8 cellular contexts compared by ENCODE assay signal in genomic region chr2:231785822-231786176, GRCh38. TPM values are rescaled to one million over a fixed set of nuclear protein-coding genes. Genes with fewer than 3 reads are reported as not detected.
DNase-seq lines count a peak whose midpoint lies in the region; ATAC-seq and TF ChIP-seq lines count a peak whose summit lies in the region.

No MANE protein-coding gene starts in this region.

- DNase-seq in AG10803 (ENCODE audit: low read depth): no peak
- DNase-seq in HFFc6: no peak
- DNase-seq in mucosa of descending colon: no peak
- no peak for DNase-seq in H4 (ENCODE audit: low spot score)
- DNase-seq in COLO668 (lab: John Stamatoyannopoulos, UW; ENCODE audit: unreplicated experiment): no peak
- DNase-seq in NCI-H226: no peak

- no peak for TF ChIP-seq CTCF in AG10803 (conservative IDR thresholded peaks at IDR 0.05; ENCODE audit: low read length)
- TF ChIP-seq CTCF in HFFc6 (IDR thresholded peaks at IDR 0.05): no peak
- no peak for TF ChIP-seq CTCF in brain (conservative IDR thresholded peaks at IDR 0.05)
- no peak for TF ChIP-seq CTCF in mucosa of descending colon (IDR thresholded peaks at IDR 0.05)

- H3K36me3 ChIP-seq in mucosa of descending colon (ENCODE audit: low read depth): no peaks in the 10 kb centered on the region

- H3K27me3 Mint-ChIP-seq in HFFc6 (ENCODE audit: insufficient read depth) (no peaks in the 10 kb centered on the region; the same call in 1 of the 2 replicates), brain (peaks cover 16% of the 10 kb centered on the region)

- no peaks in the 10 kb centered on the region for H3K9me3 ChIP-seq in mucosa of descending colon

- H3K4me1 Mint-ChIP-seq in HFFc6 (ENCODE audit: low read depth) (peaks cover 50% of the 10 kb centered on the region), brain (peaks cover 71% of the 10 kb centered on the region)

- H3K4me3 Mint-ChIP-seq in HFFc6: peak overlapping the region; percentile 94
- H3K4me3 Mint-ChIP-seq in brain: peak overlapping the region; percentile 92 to 97 (median 92)

- peaks cover 33% of the 10 kb centered on the region for H3K4me1 ChIP-seq in mucosa of descending colon (ENCODE audit: low read depth)

- ATAC-seq in mucosa of descending colon: no peak
- ATAC-seq in HG02678 (IDR thresholded peaks at IDR 0.05; ENCODE audit: unreplicated experiment): no peak

- H3K9me3 Mint-ChIP-seq in HFFc6 (no peaks in the 10 kb centered on the region), brain (no peaks in the 10 kb centered on the region)

- H3K36me3 Mint-ChIP-seq in HFFc6 (ENCODE audit: low read depth) (no peaks in the 10 kb centered on the region), brain (peaks cover 12% of the 10 kb centered on the region)

- H3K27ac Mint-ChIP-seq in HFFc6: peak overlapping the region; percentile 67
- H3K27ac Mint-ChIP-seq in brain: peak overlapping the region; percentile 76 to 96 (median 95)

- H3K4me3 ChIP-seq in AG10803 (ENCODE audit: low read length) (peak overlapping the region; percentile 71), mucosa of descending colon (peak overlapping the region; percentile 77)

- intact Hi-C loops in mucosa of descending colon (cut with DNase I, micrococcal nuclease): no loop called here

RNA-seq across cellular contexts. Expression of gene COPS7B, which starts 0.4 kb away (rescaled TPM):
- 10 to 100 TPM; 34.9 to 45.6 (median 40.9) TPM for total RNA-seq in HFFc6 (2021; fragmentation: NEBNext Ultra II Directional; extraction: Animal tissue kit (Norgen Biotek cat#: 25700))
- polyA plus RNA-seq in brain (ENCODE audit: insufficient read depth, low read depth, low replicate concordance): 54.3 TPM
- total RNA-seq in mucosa of descending colon: 10 to 100 TPM; 25.4 to 34.1 (median 29.4) TPM
- total RNA-seq in H4 (2014; rRNA removed; shearing (Covaris generic)): 14.7 and 21.7 TPM in 2 replicates

RNA-seq across cellular contexts. Expression of gene PDE6D, which starts 4.7 kb away (rescaled TPM):
- 10 to 100 TPM; 20.1 to 24.7 (median 22.4) TPM for total RNA-seq in HFFc6 (2021; fragmentation: NEBNext Ultra II Directional; extraction: Animal tissue kit (Norgen Biotek cat#: 25700))
- polyA plus RNA-seq in brain (ENCODE audit: insufficient read depth, low read depth, low replicate concordance): 49.8 TPM
- total RNA-seq in mucosa of descending colon: 10 to 100 TPM; 17.6 to 21.8 (median 18.6) TPM
- total RNA-seq in H4 (2014; rRNA removed; shearing (Covaris generic)): 53.3 and 53.6 TPM in 2 replicates
